23 cellular contexts compared by ENCODE assay signal in genomic region chrX:51155157-51155556, GRCh38.
DNase-seq lines count a peak whose midpoint lies in the region; ATAC-seq, FAIRE-seq and TF ChIP-seq lines count a peak whose summit lies in the region.
"Had no signal": no experiment of that assay in that cellular context is flagged by ENCODE, and none has a peak within 500 bp of the region (broad histone marks: within the 10 kb centered on the region; RNA-seq: fewer than 3 reads in every experiment).

No MANE protein-coding gene starts in this region.

- DNase-seq in activated CD4-positive, CD25-positive, alpha-beta regulatory T cell treated with anti-CD3 and anti-CD28 coated beads, Interleukin-2, amount 50 U/mL, for 72 hours: no peak
- DNase-seq in activated T-cell treated with anti-CD3 and anti-CD28 coated beads, Interleukin-2, amount 50 U/mL, for 72 hours: no peak
- no peak for DNase-seq in activated T-cell treated with anti-CD3 and anti-CD28 coated beads for 4 hours
- no peak for DNase-seq in astrocyte (ENCODE audit: low read depth)
- peak in 1 of 2 donors; percentile 9 for DNase-seq in stimulated activated naive CD8-positive, alpha-beta T cell treated with anti-CD3 and anti-CD28 coated beads, Interleukin-15, amount 100 ng/mL, for 72 hours
- DNase-seq in NCI-H1436 (lab: John Stamatoyannopoulos, UW): no peak
- DNase-seq: AML-193; Caco-2; CD4-positive, alpha-beta T cell; GOT3; H7; HFFc6 had no signal

- no peaks in the 10 kb centered on the region for H3K9me3 Mint-ChIP-seq in activated T-cell treated with anti-CD3 and anti-CD28 coated beads, Interleukin-2, amount 50 U/mL, for 72 hours
- H3K9me3 Mint-ChIP-seq in astrocyte (ENCODE audit: unreplicated experiment): no peaks in the 10 kb centered on the region
- H3K9me3 Mint-ChIP-seq in stimulated activated naive CD8-positive, alpha-beta T cell treated with anti-CD3 and anti-CD28 coated beads, Interleukin-15, amount 100 ng/mL, for 72 hours: no peaks in the 10 kb centered on the region
- H3K9me3 Mint-ChIP-seq: CD4-positive, alpha-beta T cell had no signal

- H3K27me3 Mint-ChIP-seq in activated T-cell treated with anti-CD3 and anti-CD28 coated beads, Interleukin-2, amount 50 U/mL, for 72 hours (ENCODE audit: low read depth): peaks cover 42% of the 10 kb centered on the region
- H3K27me3 Mint-ChIP-seq in astrocyte (ENCODE audit: low read depth, unreplicated experiment): peaks cover 3% of the 10 kb centered on the region
- no peaks in the 10 kb centered on the region for H3K27me3 Mint-ChIP-seq in stimulated activated naive CD8-positive, alpha-beta T cell treated with anti-CD3 and anti-CD28 coated beads, Interleukin-15, amount 100 ng/mL, for 72 hours
- H3K27me3 Mint-ChIP-seq: CD4-positive, alpha-beta T cell had no signal

- H3K79me2 ChIP-seq in astrocyte (ENCODE audit: insufficient read depth, low read length): no peaks in the 10 kb centered on the region

- no peak overlapping the region for H3K4me2 ChIP-seq in astrocyte (ENCODE audit: low read length)
- H3K4me2 ChIP-seq: A549 had no signal

- H3K36me3 ChIP-seq in astrocyte (ENCODE audit: insufficient read depth, low read length): no peaks in the 10 kb centered on the region

- H4K20me1 ChIP-seq in astrocyte (ENCODE audit: insufficient read depth, low read length): no peaks in the 10 kb centered on the region

- peaks cover 7% of the 10 kb centered on the region for H3K4me1 Mint-ChIP-seq in activated T-cell treated with anti-CD3 and anti-CD28 coated beads, Interleukin-2, amount 50 U/mL, for 72 hours (ENCODE audit: low read depth)
- no peaks in the 10 kb centered on the region for H3K4me1 Mint-ChIP-seq in astrocyte (ENCODE audit: low read depth, unreplicated experiment)
- H3K4me1 Mint-ChIP-seq in stimulated activated naive CD8-positive, alpha-beta T cell treated with anti-CD3 and anti-CD28 coated beads, Interleukin-15, amount 100 ng/mL, for 72 hours: peaks cover 6% of the 10 kb centered on the region

- no peak overlapping the region for H2AFZ ChIP-seq in astrocyte (ENCODE audit: low read depth, low read length)

- no peaks in the 10 kb centered on the region for H3K36me3 Mint-ChIP-seq in activated T-cell treated with anti-CD3 and anti-CD28 coated beads, Interleukin-2, amount 50 U/mL, for 72 hours (ENCODE audit: insufficient read depth in 2 of 2)
- no peaks in the 10 kb centered on the region for H3K36me3 Mint-ChIP-seq in astrocyte (ENCODE audit: low read depth, unreplicated experiment)

- H3K9me3 ChIP-seq in astrocyte (ENCODE audit: insufficient read depth, low read depth, low read length): no peaks in the 10 kb centered on the region
- H3K9me3 ChIP-seq: A549, Caco-2 had no signal

- peak; percentile 81 for FAIRE-seq in astrocyte (lab: Jason Lieb, UNC)
- FAIRE-seq: A549, D721Med, G401.6, GM12891, GM18507, HTR-8/SVneo had no signal

- TF ChIP-seq CTCF in astrocyte (IDR thresholded peaks at IDR 0.05; ENCODE audit: insufficient read depth, low read depth, low read length): no peak

- H3K4me3 Mint-ChIP-seq in activated T-cell treated with anti-CD3 and anti-CD28 coated beads, Interleukin-2, amount 50 U/mL, for 72 hours: no peak overlapping the region
- no peak overlapping the region for H3K4me3 Mint-ChIP-seq in astrocyte (ENCODE audit: unreplicated experiment)
- H3K4me3 Mint-ChIP-seq in stimulated activated naive CD8-positive, alpha-beta T cell treated with anti-CD3 and anti-CD28 coated beads, Interleukin-15, amount 100 ng/mL, for 72 hours: no peak overlapping the region
- H3K4me3 Mint-ChIP-seq: CD4-positive, alpha-beta T cell; HFFc6 had no signal

- H3K4me1 ChIP-seq in astrocyte (ENCODE audit: insufficient read depth, low read length): no peaks in the 10 kb centered on the region
- H3K4me1 ChIP-seq: A549, Caco-2 had no signal

- no peak overlapping the region for H3K27ac Mint-ChIP-seq in activated T-cell treated with anti-CD3 and anti-CD28 coated beads, Interleukin-2, amount 50 U/mL, for 72 hours
- no peak overlapping the region for H3K27ac Mint-ChIP-seq in astrocyte (ENCODE audit: unreplicated experiment)
- no peak overlapping the region for H3K27ac Mint-ChIP-seq in stimulated activated naive CD8-positive, alpha-beta T cell treated with anti-CD3 and anti-CD28 coated beads, Interleukin-15, amount 100 ng/mL, for 72 hours
- H3K27ac Mint-ChIP-seq: CD4-positive, alpha-beta T cell; HFFc6 had no signal

- peak; percentile 20 to 21 for ATAC-seq in activated CD4-positive, CD25-positive, alpha-beta regulatory T cell treated with anti-CD3 and anti-CD28 coated beads, Interleukin-2, amount 50 U/mL, for 24 hours
- ATAC-seq in activated T-cell treated with anti-CD3 and anti-CD28 coated beads, Interleukin-2, amount 50 U/mL, for 72 hours (replicated peaks in 1 of 2): peak; percentile 72 to 76
- peak; percentile 94 for ATAC-seq in stimulated activated naive CD8-positive, alpha-beta T cell treated with anti-CD3 and anti-CD28 coated beads, Interleukin-15, amount 100 ng/mL, for 72 hours
- no peak for ATAC-seq in GM21515 (IDR thresholded peaks at IDR 0.05; ENCODE audit: unreplicated experiment)
- ATAC-seq: A549, HCT116 had no signal

- no peaks in the 10 kb centered on the region for H3K27me3 ChIP-seq in astrocyte (ENCODE audit: insufficient read depth, low read length)

- no peak overlapping the region for H3K4me3 ChIP-seq in astrocyte (ENCODE audit: insufficient read depth, low read depth, low read length)
- H3K4me3 ChIP-seq: A549 had no signal

- no peak overlapping the region for H3K27ac ChIP-seq in astrocyte (ENCODE audit: low read depth, low read length)
- H3K27ac ChIP-seq: 22Rv1, A549, C4-2B had no signal

- no peak overlapping the region for H3K9ac ChIP-seq in astrocyte (ENCODE audit: low read length)
